ENCODE assay signal across 22 cellular contexts in the genomic region with DNA sequence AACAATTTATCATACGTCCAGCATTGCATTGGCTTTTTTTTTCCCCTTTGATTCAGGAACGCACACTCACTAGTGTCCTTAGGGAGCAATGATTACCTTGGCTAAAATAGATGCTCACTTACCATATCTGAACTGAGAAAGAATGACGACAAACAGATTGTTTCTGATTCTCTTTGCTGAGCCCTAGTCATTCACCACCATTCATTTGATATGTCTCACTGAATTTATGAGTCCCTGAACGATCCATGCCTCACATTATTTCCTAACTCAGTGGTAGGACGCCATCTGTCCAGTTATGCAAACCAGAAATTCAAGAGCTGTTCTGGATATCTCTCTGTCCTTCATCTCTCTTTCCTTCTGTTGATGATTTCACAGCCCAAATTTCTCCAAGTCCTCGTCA. TPM values are rescaled to one million over a fixed set of nuclear protein-coding genes. Genes with fewer than 3 reads are reported as not detected.
"Had no signal": no experiment of that assay in that cellular context is flagged by ENCODE, and none has a peak within 500 bp of the region (broad histone marks: within the 10 kb centered on the region; RNA-seq: fewer than 3 reads in every experiment).

No MANE protein-coding gene starts in this region.

- H3K27ac ChIP-seq: cardiac muscle cell, dorsolateral prefrontal cortex, epithelial cell of prostate, heart left ventricle, left lung, prostate gland, thoracic aorta, upper lobe of right lung had no signal

- DNase-seq: activated CD4-positive, alpha-beta T cell treated with anti-CD3 and anti-CD28 coated beads, Interleukin-2, amount 10 ng/mL, durations not matched to agents 7 days and 5 days; activated CD8-positive, alpha-beta memory T cell treated with anti-CD3 and anti-CD28 coated beads, Interleukin-2, amount 50 U/mL, for 4 hours; activated effector memory CD4-positive, alpha-beta T cell treated with anti-CD3 and anti-CD28 coated beads, Interleukin-2, amount 50 U/mL, for 16 hours; activated T-cell treated with anti-CD3 and anti-CD28 coated beads, Interleukin-2, amount 50 U/mL, for 72 hours; amniotic stem cell; dorsolateral prefrontal cortex; mammary epithelial cell; right cardiac atrium; stimulated activated CD4-positive, alpha-beta T cell treated with anti-CD3 and anti-CD28 coated beads, Interleukin-4, amount 100 ng/mL, for 24 hours; T-helper 1 cell; T-helper 9 cell; upper lobe of right lung had no signal

- H3K27me3 ChIP-seq: cardiac muscle cell, dorsolateral prefrontal cortex, heart left ventricle, left lung, upper lobe of right lung had no signal

- H3K9me3 ChIP-seq: heart left ventricle, left lung, prostate gland, thoracic aorta, upper lobe of right lung had no signal

- H3K4me2 ChIP-seq: smooth muscle cell had no signal

- H3K36me3 ChIP-seq: cardiac muscle cell, heart left ventricle, left lung, prostate gland, thoracic aorta, upper lobe of right lung had no signal

- ATAC-seq: activated CD4-positive, CD25-positive, alpha-beta regulatory T cell treated with anti-CD3 and anti-CD28 coated beads, Interleukin-2, amount 50 U/mL, for 24 hours; activated T-cell treated with anti-CD3 and anti-CD28 coated beads, Interleukin-2, amount 50 U/mL, for 72 hours; heart left ventricle; left lung; right cardiac atrium; SK-N-SH treated with all-trans-retinoic acid at 6 μM for 48 hours; stimulated activated memory B cell treated with anti-CD40 and anti-IgM and Interleukin-4, amounts not matched to agents 10 μg/mL and 1 μg/mL and 100 μg/mL, for 72 hours; upper lobe of right lung had no signal

- H3K4me3 ChIP-seq: cardiac muscle cell, dorsolateral prefrontal cortex, heart left ventricle, left lung, prostate gland, smooth muscle cell, thoracic aorta, upper lobe of right lung had no signal

- H3K4me1 ChIP-seq: prostate gland, upper lobe of right lung had no signal

RNA-seq across cellular contexts. Expression of a gene that starts 39.3 kb away (rescaled TPM):
- total RNA-seq: activated CD4-positive, alpha-beta T cell treated with anti-CD3 and anti-CD28 coated beads, Interleukin-2, amount 10 ng/mL, durations not matched to agents 7 days and 5 days; activated T-cell treated with anti-CD3 and anti-CD28 coated beads, Interleukin-2, amount 50 U/mL, for 72 hours had no signal
